Comparison of ENCODE assay signal across 8 cellular contexts in the genomic region with DNA sequence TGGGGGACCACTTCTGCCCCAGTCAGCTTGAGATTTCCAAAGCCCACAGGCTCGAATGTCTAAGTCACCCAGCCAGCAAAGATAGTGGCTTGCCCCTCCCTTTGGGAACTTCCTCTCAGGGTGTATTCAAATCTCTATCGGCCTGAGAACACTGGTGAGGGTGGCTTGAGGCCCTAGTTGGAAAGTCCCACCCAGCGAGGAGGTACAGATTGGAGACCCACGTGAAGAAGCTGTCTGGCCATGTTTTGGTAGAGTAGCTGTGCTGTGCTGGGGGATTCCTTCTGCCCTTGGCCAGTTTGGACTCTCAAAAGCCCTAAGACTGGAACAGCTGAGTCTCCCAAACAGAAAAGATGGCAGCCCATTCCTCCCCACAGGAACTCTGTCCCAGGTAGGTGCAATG.
DNase-seq lines count a peak whose midpoint lies in the region; ATAC-seq and TF ChIP-seq lines count a peak whose summit lies in the region.
"Had no signal": no experiment of that assay in that cellular context is flagged by ENCODE, and none has a peak within 500 bp of the region (broad histone marks: within the 10 kb centered on the region; RNA-seq: fewer than 3 reads in every experiment).

No MANE protein-coding gene starts in this region.

- H3K4me3 ChIP-seq in left ventricle myocardium inferior = no peak overlapping the region
- no peak overlapping the region for H3K4me3 ChIP-seq in stomach

- H3K27me3 ChIP-seq in left ventricle myocardium inferior (ENCODE audit: low read depth) (no peaks in the 10 kb centered on the region), stomach (no peaks in the 10 kb centered on the region)

- no peak for TF ChIP-seq POLR2A in stomach (IDR thresholded peaks at IDR 0.05)

- no peak for TF ChIP-seq CTCF in left ventricle myocardium inferior (IDR thresholded peaks at IDR 0.05; ENCODE audit: borderline replicate concordance)
- TF ChIP-seq CTCF in stomach (IDR thresholded peaks at IDR 0.05) = no peak

- TF ChIP-seq EP300 in stomach (IDR thresholded peaks at IDR 0.05) = no peak

- DNase-seq in CD1c-positive myeloid dendritic cell (ENCODE audit: extremely low spot score) (no peak), NCI-H2171 treated with DMSO at 0.1 percent for 48 hours (lab: John Stamatoyannopoulos, UW) (no peak), left ventricle myocardium inferior (no peak), stomach (no peak)
- DNase-seq: NCI-H524 treated with DMSO at 0.1 percent for 48 hours had no signal

- H3K27ac ChIP-seq in left ventricle myocardium inferior (replicated peaks) (no peak overlapping the region), stomach (no peak overlapping the region)

- ATAC-seq in GM19035 (IDR thresholded peaks at IDR 0.05; ENCODE audit: unreplicated experiment) (peak; percentile 93), HG02571 (IDR thresholded peaks at IDR 0.05; ENCODE audit: unreplicated experiment) (peak; percentile 99), HG03280 (IDR thresholded peaks at IDR 0.05; ENCODE audit: unreplicated experiment) (peak; percentile 87)

- H3K9me3 ChIP-seq in left ventricle myocardium inferior (replicated peaks) = peaks cover 71% of the 10 kb centered on the region
- H3K9me3 ChIP-seq in stomach = peaks cover 0 to 38% (median 23%) of the 10 kb centered on the region in 4 donors

- H3K36me3 ChIP-seq in left ventricle myocardium inferior (no peaks in the 10 kb centered on the region), stomach (no peaks in the 10 kb centered on the region)

- 64 to 94% (median 74%) methylated on average over 3 to 4 of the region's 4 CpGs for WGBS in stomach, 5 donors

- H3K4me1 ChIP-seq in left ventricle myocardium inferior (no peaks in the 10 kb centered on the region), stomach (no peaks in the 10 kb centered on the region)

- intact Hi-C loops in left ventricle myocardium inferior (cut with micrococcal nuclease) = no loop called here
- intact Hi-C loops in stomach (cut with DNase I; ENCODE audit: low total_unique reads) = no loop called here
